Comparison of ENCODE assay signal across 8 cellular contexts in genomic region chr10:122375761-122376160, GRCh38. TPM values are rescaled to one million over a fixed set of nuclear protein-coding genes. Genes with fewer than 3 reads are reported as not detected.
DNase-seq lines count a peak whose midpoint lies in the region; ATAC-seq and TF ChIP-seq lines count a peak whose summit lies in the region.

No MANE protein-coding gene starts in this region.

- H3K27me3 Mint-ChIP-seq in activated CD4-positive, alpha-beta memory T cell treated with anti-CD3 and anti-CD28 coated beads, Interleukin-2, amount 10 ng/mL, durations not matched to agents 7 days and 5 days = peaks cover 66% of the 10 kb centered on the region

- CTCF ChIA-PET in activated CD4-positive, alpha-beta memory T cell treated with anti-CD3 and anti-CD28 coated beads, Interleukin-2, amount 10 ng/mL, durations not matched to agents 7 days and 5 days (lab: Charles Lee) = interaction anchor here (1.2 kb wide), 1 partner anchor 8 kb away, joined by 3 read pairs; no protein-coding TSS in a partner anchor

- peak overlapping the region; percentile 72 for H3K4me3 ChIP-seq in H7 (ENCODE audit: insufficient read depth, low read depth, low read length)
- peak overlapping the region; percentile 64 to 96 (median 70) for H3K4me3 ChIP-seq in gastrocnemius medialis

- H3K4me3 Mint-ChIP-seq in activated CD4-positive, alpha-beta memory T cell treated with anti-CD3 and anti-CD28 coated beads, Interleukin-2, amount 10 ng/mL, durations not matched to agents 7 days and 5 days = peak overlapping the region; percentile 82

- H3K9me3 ChIP-seq in gastrocnemius medialis = no peaks in the 10 kb centered on the region

- H3K4me1 Mint-ChIP-seq in activated CD4-positive, alpha-beta memory T cell treated with anti-CD3 and anti-CD28 coated beads, Interleukin-2, amount 10 ng/mL, durations not matched to agents 7 days and 5 days = peaks cover 18% of the 10 kb centered on the region

- peaks cover 12% of the 10 kb centered on the region for H3K27me3 ChIP-seq in H7 (ENCODE audit: control insufficient read depth, insufficient read depth, low read length)
- H3K27me3 ChIP-seq in gastrocnemius medialis = no peaks in the 10 kb centered on the region

- H3K27ac Mint-ChIP-seq in activated CD4-positive, alpha-beta memory T cell treated with anti-CD3 and anti-CD28 coated beads, Interleukin-2, amount 10 ng/mL, durations not matched to agents 7 days and 5 days = peak overlapping the region; percentile 3

- in situ Hi-C loops in gastrocnemius medialis (cut with MboI; ENCODE audit: low sequenced_read_pairs in 4 of 4) = no loop called here

- intact Hi-C loops in gastrocnemius medialis (cut with DNase I; ENCODE audit: low total_unique reads) (loop anchor here (2.0 to 10.0 kb wide), 4 partner anchors 87 to 779 kb away; partner anchors contain the start of genes ATE1, BUB3 and HTRA1), sciatic nerve (cut with DNase I) (no loop called here)

- POLR2A ChIA-PET in activated CD4-positive, alpha-beta memory T cell treated with anti-CD3 and anti-CD28 coated beads, Interleukin-2, amount 10 ng/mL, durations not matched to agents 7 days and 5 days (lab: Charles Lee) = no interaction called here

- H3K9me3 Mint-ChIP-seq in activated CD4-positive, alpha-beta memory T cell treated with anti-CD3 and anti-CD28 coated beads, Interleukin-2, amount 10 ng/mL, durations not matched to agents 7 days and 5 days = no peaks in the 10 kb centered on the region

- H3K27ac ChIP-seq in gastrocnemius medialis = peak overlapping the region; percentile 82 to 99 (median 92)

- ATAC-seq in gastrocnemius medialis = no peak
- no peak for ATAC-seq in GM19467 (IDR thresholded peaks at IDR 0.05; ENCODE audit: unreplicated experiment)
- ATAC-seq in sciatic nerve = no peak

- peaks cover 31 to 44% of the 10 kb centered on the region in 2 donors for H3K4me1 ChIP-seq in gastrocnemius medialis

- TF ChIP-seq CTCF in gastrocnemius medialis (IDR thresholded peaks at IDR 0.05 in 4 of 5, conservative IDR thresholded peaks at IDR 0.05 in 1 of 5) = no peak

- H3K36me3 Mint-ChIP-seq in activated CD4-positive, alpha-beta memory T cell treated with anti-CD3 and anti-CD28 coated beads, Interleukin-2, amount 10 ng/mL, durations not matched to agents 7 days and 5 days (ENCODE audit: low read depth) = peaks cover 2% of the 10 kb centered on the region

- TF ChIP-seq POLR2A in gastrocnemius medialis (IDR thresholded peaks at IDR 0.05) = no peak

- H3K36me3 ChIP-seq in H7 (replicated peaks; ENCODE audit: control insufficient read depth, insufficient read depth, low read length) (no peaks in the 10 kb centered on the region), gastrocnemius medialis (no peaks in the 10 kb centered on the region)

- DNase-seq in H7 = no peak
- DNase-seq in activated CD4-positive, alpha-beta memory T cell treated with anti-CD3 and anti-CD28 coated beads, Interleukin-2, amount 10 ng/mL, durations not matched to agents 7 days and 5 days = no peak
- DNase-seq in globus pallidus (ENCODE audit: low spot score) = peak; percentile 26
- no peak for DNase-seq in gastrocnemius medialis
- no peak for DNase-seq in NCI-H1930 (lab: John Stamatoyannopoulos, UW)
- no peak for DNase-seq in stimulated activated CD4-positive, alpha-beta T cell treated with anti-CD3 and anti-CD28 coated beads, Interleukin-15, amount 100 ng/mL, for 24 hours
- DNase-seq in sciatic nerve (ENCODE audit: low spot score) = no peak

RNA-seq across cellular contexts. Expression of gene PLEKHA1, which starts 1.3 kb away (rescaled TPM):
- 28.5 and 38.2 TPM in 2 replicates for total RNA-seq in H7 (2014; rRNA removed; shearing (Covaris generic))
- 1 to 10 TPM; 5.2 to 5.3 TPM for total RNA-seq in activated CD4-positive, alpha-beta memory T cell treated with anti-CD3 and anti-CD28 coated beads, Interleukin-2, amount 10 ng/mL, durations not matched to agents 7 days and 5 days
- total RNA-seq in gastrocnemius medialis (10 to 100 TPM; 33.7 to 54.0 (median 37.8) TPM), sciatic nerve (41.2 TPM)
